In genomic region chr1:237901284-237901870, GRCh38 we compare ENCODE assay signal across 8 cellular contexts. TPM values are rescaled to one million over a fixed set of nuclear protein-coding genes. Genes with fewer than 3 reads are reported as not detected.
DNase-seq lines count a peak whose midpoint lies in the region; ATAC-seq and TF ChIP-seq lines count a peak whose summit lies in the region.

No MANE protein-coding gene starts in this region.

- H3K36me3 ChIP-seq in HCT116 (ENCODE audit: control insufficient read depth in 1 of 2, insufficient read depth in 2 of 2, low read length in 2 of 2): no peaks in the 10 kb centered on the region
- no peaks in the 10 kb centered on the region for H3K36me3 ChIP-seq in PC-3 (ENCODE audit: low read depth, low read length)
- H3K36me3 ChIP-seq in heart right ventricle: no peaks in the 10 kb centered on the region

- H3K4me3 ChIP-seq in HCT116 (replicated peaks in 1 of 2; ENCODE audit: low read depth in 1 of 2, low read length in 2 of 2) (no peak overlapping the region), PC-3 (ENCODE audit: low read length) (no peak overlapping the region), heart right ventricle (no peak overlapping the region)

- in situ Hi-C loops in Caki2 (cut with HindIII; ENCODE audit: low pct_unique_long_range_greater_than_20kb, low sequenced_read_pairs): no loop called here

- no peaks in the 10 kb centered on the region for H3K4me1 Mint-ChIP-seq in activated T-helper 1 cell treated with anti-CD3 and anti-CD28 coated beads, Interleukin-12 subunit alpha, Interleukin-12 subunit beta, Interleukin-2, Interleukin-4 antibody, amounts not matched to agents 30 ng/mL and 10 ng/mL and 1 ng/mL, durations not matched to agents 14 hours and 24 hours and 36 hours (ENCODE audit: low read depth)

- H4K20me1 ChIP-seq in HCT116 (ENCODE audit: insufficient read depth): no peaks in the 10 kb centered on the region
- no peaks in the 10 kb centered on the region for H4K20me1 ChIP-seq in PC-3 (ENCODE audit: low read length)

- H3K27ac ChIP-seq in HCT116 (ENCODE audit: low read depth, low read length) (no peak overlapping the region), PC-3 (ENCODE audit: low read length) (no peak overlapping the region), heart right ventricle (no peak overlapping the region)

- RAD21 ChIA-PET in HCT116 (lab: Charles Lee; ENCODE audit: low non-redundant PET in 1 of 2, low total read pairs in 2 of 2, uncharacterized antibody in 2 of 2, unreplicated experiment in 2 of 2): no interaction called here

- no peak overlapping the region for H3K4me2 ChIP-seq in HCT116 (ENCODE audit: low read length)
- no peak overlapping the region for H3K4me2 ChIP-seq in PC-3 (ENCODE audit: low read length)

- BruUV-seq in HCT116 (replicated peaks; lab: Mats Ljungman, UMichigan): no TSS peak
- no TSS peak for BruUV-seq in PC-3 (replicated peaks; lab: Mats Ljungman, UMichigan)

- DNase-seq in Caki2 (ENCODE audit: low read depth) (peak; percentile 34), HCT116 (ENCODE audit: low read depth, low spot score) (no peak), PC-3 (peak; percentile 49), heart right ventricle (no peak), HuH-7.5 (ENCODE audit: low spot score) (no peak)
- no peak for DNase-seq in stimulated activated naive CD4-positive, alpha-beta T cell treated with Interleukin-2 at 50 U/mL for 16 hours (lab: John Stamatoyannopoulos, UW)
- DNase-seq in stimulated activated naive CD4-positive, alpha-beta T cell (lab: John Stamatoyannopoulos, UW): no peak
- DNase-seq in activated T-helper 1 cell treated with anti-CD3 and anti-CD28 coated beads, Interleukin-12 subunit alpha, Interleukin-12 subunit beta, Interleukin-2, Interleukin-4 antibody, amounts not matched to agents 30 ng/mL and 10 ng/mL and 1 ng/mL, durations not matched to agents 14 hours and 24 hours and 36 hours (ENCODE audit: low spot score): no peak

- CTCF ChIA-PET in HCT116 (lab: Charles Lee): no interaction called here
- CTCF ChIA-PET in PC-3 (lab: Charles Lee): interaction anchor here (0.7 kb wide), 1 partner anchor 228 kb away, joined by 4 read pairs; no protein-coding TSS in a partner anchor

- H3K4me1 ChIP-seq in HCT116 (ENCODE audit: control insufficient read depth in 1 of 2, insufficient read depth in 2 of 2, low read length in 2 of 2): no peaks in the 10 kb centered on the region
- no peaks in the 10 kb centered on the region for H3K4me1 ChIP-seq in PC-3 (ENCODE audit: insufficient read depth, low read length)
- no peaks in the 10 kb centered on the region for H3K4me1 ChIP-seq in heart right ventricle

- H3K9ac ChIP-seq in HCT116 (ENCODE audit: low read length) (no peak overlapping the region), PC-3 (ENCODE audit: low read length) (no peak overlapping the region)

- H3K79me2 ChIP-seq in HCT116 (ENCODE audit: insufficient read depth, low read length) (no peaks in the 10 kb centered on the region), PC-3 (ENCODE audit: low read length) (no peaks in the 10 kb centered on the region)

- ATAC-seq in HCT116 (no peak), PC-3 (peak; percentile 70; the same call in 1 of the 2 replicates), heart right ventricle (peak in 1 of 8 donors; percentile 20)

- POLR2A ChIA-PET in HCT116 (lab: Charles Lee) (interaction anchor here (1.1 kb wide), 1 partner anchor 9 kb away, joined by 3 read pairs; no protein-coding TSS in a partner anchor), PC-3 (lab: Charles Lee; ENCODE audit: unreplicated experiment) (no interaction called here)

- TF ChIP-seq RAD21 in HCT116 (IDR thresholded peaks at IDR 0.05; ENCODE audit: low read depth): no peak

- peak in 2 of 3 experiments; percentile 27 to 38; a peak in 2 of 6 replicates for TF ChIP-seq CTCF in HCT116 (IDR thresholded peaks at IDR 0.05 in 2 of 3, conservative IDR thresholded peaks at IDR 0.05 in 1 of 3; ENCODE audit: borderline replicate concordance in 1 of 3, insufficient read depth in 1 of 3, low read depth in 2 of 3, low read length in 2 of 3)
- TF ChIP-seq CTCF in PC-3 (conservative IDR thresholded peaks at IDR 0.05; ENCODE audit: low read depth, low read length): peak; percentile 62
- TF ChIP-seq CTCF in heart right ventricle (IDR thresholded peaks at IDR 0.05): peak in 8 of 9 donors; percentile 19 to 52 (median 42)

- H2AFZ ChIP-seq in HCT116 (ENCODE audit: low read depth, low read length, poor library complexity, severe bottlenecking): no peak overlapping the region
- H2AFZ ChIP-seq in PC-3 (ENCODE audit: low read length): no peak overlapping the region

- H3K27me3 Mint-ChIP-seq in activated T-helper 1 cell treated with anti-CD3 and anti-CD28 coated beads, Interleukin-12 subunit alpha, Interleukin-12 subunit beta, Interleukin-2, Interleukin-4 antibody, amounts not matched to agents 30 ng/mL and 10 ng/mL and 1 ng/mL, durations not matched to agents 14 hours and 24 hours and 36 hours (ENCODE audit: insufficient read depth): no peaks in the 10 kb centered on the region

- H3K36me3 Mint-ChIP-seq in activated T-helper 1 cell treated with anti-CD3 and anti-CD28 coated beads, Interleukin-12 subunit alpha, Interleukin-12 subunit beta, Interleukin-2, Interleukin-4 antibody, amounts not matched to agents 30 ng/mL and 10 ng/mL and 1 ng/mL, durations not matched to agents 14 hours and 24 hours and 36 hours (ENCODE audit: low read depth): no peaks in the 10 kb centered on the region

- H3K9me3 Mint-ChIP-seq in activated T-helper 1 cell treated with anti-CD3 and anti-CD28 coated beads, Interleukin-12 subunit alpha, Interleukin-12 subunit beta, Interleukin-2, Interleukin-4 antibody, amounts not matched to agents 30 ng/mL and 10 ng/mL and 1 ng/mL, durations not matched to agents 14 hours and 24 hours and 36 hours: peaks cover 4% of the 10 kb centered on the region

- H3K9me2 ChIP-seq in HCT116 (ENCODE audit: insufficient read depth): no peaks in the 10 kb centered on the region
- no peaks in the 10 kb centered on the region for H3K9me2 ChIP-seq in PC-3 (replicated peaks; ENCODE audit: low read length)

- H3F3A ChIP-seq in PC-3 (ENCODE audit: low read length, unreplicated experiment): no peaks in the 10 kb centered on the region

- H3K4me3 Mint-ChIP-seq in activated T-helper 1 cell treated with anti-CD3 and anti-CD28 coated beads, Interleukin-12 subunit alpha, Interleukin-12 subunit beta, Interleukin-2, Interleukin-4 antibody, amounts not matched to agents 30 ng/mL and 10 ng/mL and 1 ng/mL, durations not matched to agents 14 hours and 24 hours and 36 hours: no peak overlapping the region

- H3K9me3 ChIP-seq in HCT116 (ENCODE audit: control insufficient read depth in 1 of 2, insufficient read depth in 1 of 2, low read depth in 1 of 2, low read length in 2 of 2) (peaks cover 0 to 20% of the 10 kb centered on the region in 2 experiments; a peak in 2 of 4 replicates), PC-3 (ENCODE audit: low read length) (no peaks in the 10 kb centered on the region), heart right ventricle (peaks cover 0 to 4% (median 0%) of the 10 kb centered on the region in 11 donors)

- 52 to 55% methylated on average over 4 of the region's 4 CpGs for WGBS in heart right ventricle, 2 donors

- H3K27me3 ChIP-seq in HCT116 (ENCODE audit: insufficient read depth, low read length) (no peaks in the 10 kb centered on the region), PC-3 (ENCODE audit: low read length) (no peaks in the 10 kb centered on the region), heart right ventricle (no peaks in the 10 kb centered on the region)

- TF ChIP-seq POLR2A in HCT116 (IDR thresholded peaks at IDR 0.05; ENCODE audit: borderline replicate concordance, extremely low read depth, insufficient read depth, insufficient read length): no peak

- no peak overlapping the region for H3K27ac Mint-ChIP-seq in activated T-helper 1 cell treated with anti-CD3 and anti-CD28 coated beads, Interleukin-12 subunit alpha, Interleukin-12 subunit beta, Interleukin-2, Interleukin-4 antibody, amounts not matched to agents 30 ng/mL and 10 ng/mL and 1 ng/mL, durations not matched to agents 14 hours and 24 hours and 36 hours

- intact Hi-C loops in HCT116 (cut with micrococcal nuclease): no loop called here
- intact Hi-C loops in PC-3 (cut with micrococcal nuclease): no loop called here
- intact Hi-C loops in heart right ventricle (cut with DNase I): no loop called here
- intact Hi-C loops in activated T-helper 1 cell treated with anti-CD3 and anti-CD28 coated beads, Interleukin-12 subunit alpha, Interleukin-12 subunit beta, Interleukin-2, Interleukin-4 antibody, amounts not matched to agents 30 ng/mL and 10 ng/mL and 1 ng/mL, durations not matched to agents 14 hours and 24 hours and 36 hours (cut with micrococcal nuclease): no loop called here

TF ChIP-seq in HCT116, 20 proteins besides CTCF, POLR2A, EP300 and RAD21:
- TF ChIP-seq CBX3 (IDR thresholded peaks at IDR 0.05; ENCODE audit: low read depth): no peak
- peak; percentile 23 for TF ChIP-seq TCF7L2 (IDR thresholded peaks at IDR 0.05; ENCODE audit: borderline replicate concordance, extremely low read depth, insufficient read depth, insufficient read length)

RNA-seq across cellular contexts. Expression of gene ZP4, which starts 10.7 kb away (rescaled TPM):
- total RNA-seq in Caki2 (2014; rRNA removed; shearing (Covaris generic); ENCODE audit: low replicate concordance): not detected in 2 replicates
- total RNA-seq in HCT116 (2021; ENCODE audit: unreplicated experiment) (not detected), PC-3 (2014; rRNA removed) (not detected in 2 replicates), heart right ventricle (not detected)
- polyA plus RNA-seq in HCT116 (2012): not detected in 2 replicates
- polyA plus RNA-seq in heart right ventricle: not detected
- not detected in 2 replicates for total RNA-seq in activated T-helper 1 cell treated with anti-CD3 and anti-CD28 coated beads, Interleukin-12 subunit alpha, Interleukin-12 subunit beta, Interleukin-2, Interleukin-4 antibody, amounts not matched to agents 30 ng/mL and 10 ng/mL and 1 ng/mL, durations not matched to agents 14 hours and 24 hours and 36 hours

Comparison
In these comparisons a context has a peak if more than half of its experiments do, and no peak if none do; other contexts are left out.
1. DNase-seq: peak in Caki2 (single experiment) and PC-3 (single experiment); none in HCT116 (single experiment), heart right ventricle (0 of 2), HuH-7.5 (single experiment), stimulated activated naive CD4-positive, alpha-beta T cell treated with Interleukin-2 at 50 U/mL for 16 hours (single experiment), stimulated activated naive CD4-positive, alpha-beta T cell (0 of 6) and activated T-helper 1 cell treated with anti-CD3 and anti-CD28 coated beads, Interleukin-12 subunit alpha, Interleukin-12 subunit beta, Interleukin-2, Interleukin-4 antibody, amounts not matched to agents 30 ng/mL and 10 ng/mL and 1 ng/mL, durations not matched to agents 14 hours and 24 hours and 36 hours (single experiment).
2. Peak in every context shown above with its lines, with median percentiles within 50 percentile points of each other: CTCF ChIP-seq.